1 cellular context compared by ENCODE assay signal in the genomic region with DNA sequence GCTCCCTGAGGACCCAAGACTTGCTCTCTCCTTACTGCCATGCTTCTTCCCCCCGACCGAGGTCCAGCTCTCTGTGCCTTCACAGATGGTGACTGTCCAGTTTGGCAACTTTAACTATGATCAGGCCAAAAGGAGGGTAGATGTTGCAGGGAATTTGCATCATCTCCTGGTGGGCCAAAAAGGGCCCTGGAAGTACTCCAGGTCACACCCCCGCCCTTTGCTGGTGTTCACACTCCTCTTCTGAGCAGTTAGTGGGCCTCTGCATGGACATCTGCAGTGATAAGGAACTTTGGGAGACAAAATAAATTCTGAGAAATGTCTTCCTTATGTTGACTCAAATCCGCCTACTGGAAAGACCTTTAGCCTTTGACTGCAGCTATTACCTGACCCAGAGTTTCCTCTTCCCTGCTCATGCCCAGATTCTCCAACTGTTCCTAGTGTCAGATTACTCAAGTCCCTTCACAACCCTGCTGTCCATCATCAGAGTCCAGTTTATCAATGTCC.
A peak's percentile ranks its signal among the peaks of the same experiment; 100 is the strongest.
TF ChIP-seq lines count a peak whose summit lies in the region.

No MANE protein-coding gene starts in this region.

TF ChIP-seq in K562, 482 proteins besides CTCF, POLR2A, EP300 and RAD21 (continued from another document and continues in another):
- TF ChIP-seq, protein P1, sequence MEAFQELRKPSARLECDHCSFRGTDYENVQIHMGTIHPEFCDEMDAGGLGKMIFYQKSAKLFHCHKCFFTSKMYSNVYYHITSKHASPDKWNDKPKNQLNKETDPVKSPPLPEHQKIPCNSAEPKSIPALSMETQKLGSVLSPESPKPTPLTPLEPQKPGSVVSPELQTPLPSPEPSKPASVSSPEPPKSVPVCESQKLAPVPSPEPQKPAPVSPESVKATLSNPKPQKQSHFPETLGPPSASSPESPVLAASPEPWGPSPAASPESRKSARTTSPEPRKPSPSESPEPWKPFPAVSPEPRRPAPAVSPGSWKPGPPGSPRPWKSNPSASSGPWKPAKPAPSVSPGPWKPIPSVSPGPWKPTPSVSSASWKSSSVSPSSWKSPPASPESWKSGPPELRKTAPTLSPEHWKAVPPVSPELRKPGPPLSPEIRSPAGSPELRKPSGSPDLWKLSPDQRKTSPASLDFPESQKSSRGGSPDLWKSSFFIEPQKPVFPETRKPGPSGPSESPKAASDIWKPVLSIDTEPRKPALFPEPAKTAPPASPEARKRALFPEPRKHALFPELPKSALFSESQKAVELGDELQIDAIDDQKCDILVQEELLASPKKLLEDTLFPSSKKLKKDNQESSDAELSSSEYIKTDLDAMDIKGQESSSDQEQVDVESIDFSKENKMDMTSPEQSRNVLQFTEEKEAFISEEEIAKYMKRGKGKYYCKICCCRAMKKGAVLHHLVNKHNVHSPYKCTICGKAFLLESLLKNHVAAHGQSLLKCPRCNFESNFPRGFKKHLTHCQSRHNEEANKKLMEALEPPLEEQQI (IDR thresholded peaks at IDR 0.05), result no peak
- TF ChIP-seq, protein P2, sequence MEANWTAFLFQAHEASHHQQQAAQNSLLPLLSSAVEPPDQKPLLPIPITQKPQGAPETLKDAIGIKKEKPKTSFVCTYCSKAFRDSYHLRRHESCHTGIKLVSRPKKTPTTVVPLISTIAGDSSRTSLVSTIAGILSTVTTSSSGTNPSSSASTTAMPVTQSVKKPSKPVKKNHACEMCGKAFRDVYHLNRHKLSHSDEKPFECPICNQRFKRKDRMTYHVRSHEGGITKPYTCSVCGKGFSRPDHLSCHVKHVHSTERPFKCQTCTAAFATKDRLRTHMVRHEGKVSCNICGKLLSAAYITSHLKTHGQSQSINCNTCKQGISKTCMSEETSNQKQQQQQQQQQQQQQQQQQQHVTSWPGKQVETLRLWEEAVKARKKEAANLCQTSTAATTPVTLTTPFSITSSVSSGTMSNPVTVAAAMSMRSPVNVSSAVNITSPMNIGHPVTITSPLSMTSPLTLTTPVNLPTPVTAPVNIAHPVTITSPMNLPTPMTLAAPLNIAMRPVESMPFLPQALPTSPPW (CRISPR knock-in tag; IDR thresholded peaks at IDR 0.05), result peak; percentile 54
- TF ChIP-seq SOX6 (IDR thresholded peaks at IDR 0.05) (peak; percentile 82), TRIM24 (IDR thresholded peaks at IDR 0.05) (peak; percentile 60 to 86; a peak in 2 of 4 replicates), TARDBP (IDR thresholded peaks at IDR 0.05) (0 out of 2 replicates have a peak, but pooled peaks have one; percentile 37), TBL1XR1 (IDR thresholded peaks at IDR 0.05; ENCODE audit: low read length in 2 of 2) (peak in 1 of 2 experiments; percentile 77; a peak in 1 of 4 replicates), RFX7 (CRISPR knock-in tag; IDR thresholded peaks at IDR 0.05) (no peak), HNRNPLL (IDR thresholded peaks at IDR 0.05; ENCODE audit: low read depth, low read length, poor library complexity, severe bottlenecking) (no peak), NONO (IDR thresholded peaks at IDR 0.05; ENCODE audit: low read depth in 2 of 2, low read length in 1 of 2) (no peak), TAF1 (IDR thresholded peaks at IDR 0.05; ENCODE audit: control insufficient read depth, extremely low read depth, insufficient read depth, low read length, severe bottlenecking) (no peak), NFRKB (IDR thresholded peaks at IDR 0.05; ENCODE audit: low read depth) (no peak; the same call in 1 of the 2 replicates), LCOR (CRISPR knock-in tag; IDR thresholded peaks at IDR 0.05) (peak; percentile 35; the same call in 1 of the 2 replicates), SAP30 (IDR thresholded peaks at IDR 0.05; ENCODE audit: borderline replicate concordance, insufficient read depth, low read depth, low read length, poor library complexity, severe bottlenecking) (no peak), ZNF785 (CRISPR knock-in tag; IDR thresholded peaks at IDR 0.05) (no peak), SMC3 (conservative IDR thresholded peaks at IDR 0.05; ENCODE audit: insufficient read depth, low read depth, low read length) (no peak), KLF6 (CRISPR knock-in tag; IDR thresholded peaks at IDR 0.05; ENCODE audit: borderline replicate concordance) (no peak), SMAD1 (IDR thresholded peaks at IDR 0.05; ENCODE audit: low read depth, low read length, partially characterized antibody) (no peak), MAFG (tag; conservative IDR thresholded peaks at IDR 0.05) (no peak), CBX5 (IDR thresholded peaks at IDR 0.05; ENCODE audit: borderline replicate concordance, low read depth) (no peak), ATF1 (CRISPR knock-in tag; IDR thresholded peaks at IDR 0.05) (no peak), ATF1 (tag; IDR thresholded peaks at IDR 0.05) (no peak), ZBED1 (IDR thresholded peaks at IDR 0.05) (no peak), ZNF146 (CRISPR knock-in tag; IDR thresholded peaks at IDR 0.05; ENCODE audit: unreplicated experiment) (no peak), ARID1B (IDR thresholded peaks at IDR 0.05) (peak; percentile 73; the same call in 1 of the 2 replicates), RNF2 (IDR thresholded peaks at IDR 0.05) (0 out of 2 replicates have a peak, but pooled peaks have one; percentile 30), EGR1 (conservative IDR thresholded peaks at IDR 0.05) (peak; percentile 40)
- TF ChIP-seq, protein P3, sequence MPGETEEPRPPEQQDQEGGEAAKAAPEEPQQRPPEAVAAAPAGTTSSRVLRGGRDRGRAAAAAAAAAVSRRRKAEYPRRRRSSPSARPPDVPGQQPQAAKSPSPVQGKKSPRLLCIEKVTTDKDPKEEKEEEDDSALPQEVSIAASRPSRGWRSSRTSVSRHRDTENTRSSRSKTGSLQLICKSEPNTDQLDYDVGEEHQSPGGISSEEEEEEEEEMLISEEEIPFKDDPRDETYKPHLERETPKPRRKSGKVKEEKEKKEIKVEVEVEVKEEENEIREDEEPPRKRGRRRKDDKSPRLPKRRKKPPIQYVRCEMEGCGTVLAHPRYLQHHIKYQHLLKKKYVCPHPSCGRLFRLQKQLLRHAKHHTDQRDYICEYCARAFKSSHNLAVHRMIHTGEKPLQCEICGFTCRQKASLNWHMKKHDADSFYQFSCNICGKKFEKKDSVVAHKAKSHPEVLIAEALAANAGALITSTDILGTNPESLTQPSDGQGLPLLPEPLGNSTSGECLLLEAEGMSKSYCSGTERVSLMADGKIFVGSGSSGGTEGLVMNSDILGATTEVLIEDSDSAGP (CRISPR knock-in tag; IDR thresholded peaks at IDR 0.05), result no peak
- TF ChIP-seq, protein P4, sequence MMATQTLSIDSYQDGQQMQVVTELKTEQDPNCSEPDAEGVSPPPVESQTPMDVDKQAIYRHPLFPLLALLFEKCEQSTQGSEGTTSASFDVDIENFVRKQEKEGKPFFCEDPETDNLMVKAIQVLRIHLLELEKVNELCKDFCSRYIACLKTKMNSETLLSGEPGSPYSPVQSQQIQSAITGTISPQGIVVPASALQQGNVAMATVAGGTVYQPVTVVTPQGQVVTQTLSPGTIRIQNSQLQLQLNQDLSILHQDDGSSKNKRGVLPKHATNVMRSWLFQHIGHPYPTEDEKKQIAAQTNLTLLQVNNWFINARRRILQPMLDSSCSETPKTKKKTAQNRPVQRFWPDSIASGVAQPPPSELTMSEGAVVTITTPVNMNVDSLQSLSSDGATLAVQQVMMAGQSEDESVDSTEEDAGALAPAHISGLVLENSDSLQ (IDR thresholded peaks at IDR 0.05), result peak; percentile 76
- TF ChIP-seq, protein P5, sequence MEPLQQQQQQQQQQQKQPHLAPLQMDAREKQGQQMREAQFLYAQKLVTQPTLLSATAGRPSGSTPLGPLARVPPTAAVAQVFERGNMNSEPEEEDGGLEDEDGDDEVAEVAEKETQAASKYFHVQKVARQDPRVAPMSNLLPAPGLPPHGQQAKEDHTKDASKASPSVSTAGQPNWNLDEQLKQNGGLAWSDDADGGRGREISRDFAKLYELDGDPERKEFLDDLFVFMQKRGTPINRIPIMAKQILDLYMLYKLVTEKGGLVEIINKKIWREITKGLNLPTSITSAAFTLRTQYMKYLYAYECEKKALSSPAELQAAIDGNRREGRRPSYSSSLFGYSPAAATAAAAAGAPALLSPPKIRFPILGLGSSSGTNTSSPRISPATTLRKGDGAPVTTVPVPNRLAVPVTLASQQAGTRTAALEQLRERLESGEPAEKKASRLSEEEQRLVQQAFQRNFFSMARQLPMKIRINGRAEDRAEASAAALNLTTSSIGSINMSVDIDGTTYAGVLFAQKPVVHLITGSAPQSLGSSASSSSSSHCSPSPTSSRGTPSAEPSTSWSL (CRISPR knock-in tag; IDR thresholded peaks at IDR 0.05; ENCODE audit: borderline replicate concordance), result no peak
- TF ChIP-seq, protein P6, sequence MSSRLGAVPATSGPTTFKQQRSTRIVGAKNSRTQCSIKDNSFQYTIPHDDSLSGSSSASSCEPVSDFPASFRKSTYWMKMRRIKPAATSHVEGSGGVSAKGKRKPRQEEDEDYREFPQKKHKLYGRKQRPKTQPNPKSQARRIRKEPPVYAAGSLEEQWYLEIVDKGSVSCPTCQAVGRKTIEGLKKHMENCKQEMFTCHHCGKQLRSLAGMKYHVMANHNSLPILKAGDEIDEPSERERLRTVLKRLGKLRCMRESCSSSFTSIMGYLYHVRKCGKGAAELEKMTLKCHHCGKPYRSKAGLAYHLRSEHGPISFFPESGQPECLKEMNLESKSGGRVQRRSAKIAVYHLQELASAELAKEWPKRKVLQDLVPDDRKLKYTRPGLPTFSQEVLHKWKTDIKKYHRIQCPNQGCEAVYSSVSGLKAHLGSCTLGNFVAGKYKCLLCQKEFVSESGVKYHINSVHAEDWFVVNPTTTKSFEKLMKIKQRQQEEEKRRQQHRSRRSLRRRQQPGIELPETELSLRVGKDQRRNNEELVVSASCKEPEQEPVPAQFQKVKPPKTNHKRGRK (tag; IDR thresholded peaks at IDR 0.05), result no peak
- TF ChIP-seq, protein P7, sequence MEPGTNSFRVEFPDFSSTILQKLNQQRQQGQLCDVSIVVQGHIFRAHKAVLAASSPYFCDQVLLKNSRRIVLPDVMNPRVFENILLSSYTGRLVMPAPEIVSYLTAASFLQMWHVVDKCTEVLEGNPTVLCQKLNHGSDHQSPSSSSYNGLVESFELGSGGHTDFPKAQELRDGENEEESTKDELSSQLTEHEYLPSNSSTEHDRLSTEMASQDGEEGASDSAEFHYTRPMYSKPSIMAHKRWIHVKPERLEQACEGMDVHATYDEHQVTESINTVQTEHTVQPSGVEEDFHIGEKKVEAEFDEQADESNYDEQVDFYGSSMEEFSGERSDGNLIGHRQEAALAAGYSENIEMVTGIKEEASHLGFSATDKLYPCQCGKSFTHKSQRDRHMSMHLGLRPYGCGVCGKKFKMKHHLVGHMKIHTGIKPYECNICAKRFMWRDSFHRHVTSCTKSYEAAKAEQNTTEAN (CRISPR knock-in tag; IDR thresholded peaks at IDR 0.05), result no peak
- TF ChIP-seq, protein P8, sequence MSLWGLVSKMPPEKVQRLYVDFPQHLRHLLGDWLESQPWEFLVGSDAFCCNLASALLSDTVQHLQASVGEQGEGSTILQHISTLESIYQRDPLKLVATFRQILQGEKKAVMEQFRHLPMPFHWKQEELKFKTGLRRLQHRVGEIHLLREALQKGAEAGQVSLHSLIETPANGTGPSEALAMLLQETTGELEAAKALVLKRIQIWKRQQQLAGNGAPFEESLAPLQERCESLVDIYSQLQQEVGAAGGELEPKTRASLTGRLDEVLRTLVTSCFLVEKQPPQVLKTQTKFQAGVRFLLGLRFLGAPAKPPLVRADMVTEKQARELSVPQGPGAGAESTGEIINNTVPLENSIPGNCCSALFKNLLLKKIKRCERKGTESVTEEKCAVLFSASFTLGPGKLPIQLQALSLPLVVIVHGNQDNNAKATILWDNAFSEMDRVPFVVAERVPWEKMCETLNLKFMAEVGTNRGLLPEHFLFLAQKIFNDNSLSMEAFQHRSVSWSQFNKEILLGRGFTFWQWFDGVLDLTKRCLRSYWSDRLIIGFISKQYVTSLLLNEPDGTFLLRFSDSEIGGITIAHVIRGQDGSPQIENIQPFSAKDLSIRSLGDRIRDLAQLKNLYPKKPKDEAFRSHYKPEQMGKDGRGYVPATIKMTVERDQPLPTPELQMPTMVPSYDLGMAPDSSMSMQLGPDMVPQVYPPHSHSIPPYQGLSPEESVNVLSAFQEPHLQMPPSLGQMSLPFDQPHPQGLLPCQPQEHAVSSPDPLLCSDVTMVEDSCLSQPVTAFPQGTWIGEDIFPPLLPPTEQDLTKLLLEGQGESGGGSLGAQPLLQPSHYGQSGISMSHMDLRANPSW (CRISPR knock-in tag; IDR thresholded peaks at IDR 0.05), result no peak
- TF ChIP-seq, protein P9, sequence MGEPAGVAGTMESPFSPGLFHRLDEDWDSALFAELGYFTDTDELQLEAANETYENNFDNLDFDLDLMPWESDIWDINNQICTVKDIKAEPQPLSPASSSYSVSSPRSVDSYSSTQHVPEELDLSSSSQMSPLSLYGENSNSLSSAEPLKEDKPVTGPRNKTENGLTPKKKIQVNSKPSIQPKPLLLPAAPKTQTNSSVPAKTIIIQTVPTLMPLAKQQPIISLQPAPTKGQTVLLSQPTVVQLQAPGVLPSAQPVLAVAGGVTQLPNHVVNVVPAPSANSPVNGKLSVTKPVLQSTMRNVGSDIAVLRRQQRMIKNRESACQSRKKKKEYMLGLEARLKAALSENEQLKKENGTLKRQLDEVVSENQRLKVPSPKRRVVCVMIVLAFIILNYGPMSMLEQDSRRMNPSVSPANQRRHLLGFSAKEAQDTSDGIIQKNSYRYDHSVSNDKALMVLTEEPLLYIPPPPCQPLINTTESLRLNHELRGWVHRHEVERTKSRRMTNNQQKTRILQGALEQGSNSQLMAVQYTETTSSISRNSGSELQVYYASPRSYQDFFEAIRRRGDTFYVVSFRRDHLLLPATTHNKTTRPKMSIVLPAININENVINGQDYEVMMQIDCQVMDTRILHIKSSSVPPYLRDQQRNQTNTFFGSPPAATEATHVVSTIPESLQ (CRISPR knock-in tag; IDR thresholded peaks at IDR 0.05), result no peak
- TF ChIP-seq, protein P10, sequence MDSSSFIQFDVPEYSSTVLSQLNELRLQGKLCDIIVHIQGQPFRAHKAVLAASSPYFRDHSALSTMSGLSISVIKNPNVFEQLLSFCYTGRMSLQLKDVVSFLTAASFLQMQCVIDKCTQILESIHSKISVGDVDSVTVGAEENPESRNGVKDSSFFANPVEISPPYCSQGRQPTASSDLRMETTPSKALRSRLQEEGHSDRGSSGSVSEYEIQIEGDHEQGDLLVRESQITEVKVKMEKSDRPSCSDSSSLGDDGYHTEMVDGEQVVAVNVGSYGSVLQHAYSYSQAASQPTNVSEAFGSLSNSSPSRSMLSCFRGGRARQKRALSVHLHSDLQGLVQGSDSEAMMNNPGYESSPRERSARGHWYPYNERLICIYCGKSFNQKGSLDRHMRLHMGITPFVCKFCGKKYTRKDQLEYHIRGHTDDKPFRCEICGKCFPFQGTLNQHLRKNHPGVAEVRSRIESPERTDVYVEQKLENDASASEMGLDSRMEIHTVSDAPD (CRISPR knock-in tag; IDR thresholded peaks at IDR 0.05), result no peak
- TF ChIP-seq, protein P11, sequence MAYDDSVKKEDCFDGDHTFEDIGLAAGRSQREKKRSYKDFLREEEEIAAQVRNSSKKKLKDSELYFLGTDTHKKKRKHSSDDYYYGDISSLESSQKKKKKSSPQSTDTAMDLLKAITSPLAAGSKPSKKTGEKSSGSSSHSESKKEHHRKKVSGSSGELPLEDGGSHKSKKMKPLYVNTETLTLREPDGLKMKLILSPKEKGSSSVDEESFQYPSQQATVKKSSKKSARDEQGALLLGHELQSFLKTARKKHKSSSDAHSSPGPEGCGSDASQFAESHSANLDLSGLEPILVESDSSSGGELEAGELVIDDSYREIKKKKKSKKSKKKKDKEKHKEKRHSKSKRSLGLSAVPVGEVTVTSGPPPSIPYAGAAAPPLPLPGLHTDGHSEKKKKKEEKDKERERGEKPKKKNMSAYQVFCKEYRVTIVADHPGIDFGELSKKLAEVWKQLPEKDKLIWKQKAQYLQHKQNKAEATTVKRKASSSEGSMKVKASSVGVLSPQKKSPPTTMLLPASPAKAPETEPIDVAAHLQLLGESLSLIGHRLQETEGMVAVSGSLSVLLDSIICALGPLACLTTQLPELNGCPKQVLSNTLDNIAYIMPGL (CRISPR knock-in tag; IDR thresholded peaks at IDR 0.05), result no peak
